32 cellular contexts compared by ENCODE assay signal in genomic region chr22:38428714-38429113, GRCh38. TPM values are rescaled to one million over a fixed set of nuclear protein-coding genes. Genes with fewer than 3 reads are reported as not detected.
"Had no signal": no experiment of that assay in that cellular context is flagged by ENCODE, and none has a peak within 500 bp of the region (broad histone marks: within the 10 kb centered on the region; RNA-seq: fewer than 3 reads in every experiment).

No MANE protein-coding gene starts in this region.

- H3K36me3 ChIP-seq: MG63 had no signal

- H3K4me3 ChIP-seq: MG63 had no signal

- DNase-seq: Karpas-422, Kasumi-1, MG63, MM.1S, MV-4-11, NCI-H1048, NCI-H1092, NCI-H1092 treated with DMSO at 0.1 percent for 48 hours, NCI-H1105, NCI-H1105 treated with DMSO at 0.1 percent for 48 hours, NCI-H1417, NCI-H1417 treated with DMSO at 0.1 percent for 48 hours, NCI-H1436, NCI-H1436 treated with DMSO at 0.1 percent for 48 hours, NCI-H1694, NCI-H187, NCI-H187 treated with DMSO at 0.1 percent for 48 hours, NCI-H1930, NCI-H2029, NCI-H2029 treated with DMSO at 0.1 percent for 48 hours, NCI-H2081, NCI-H2081 treated with DMSO at 0.1 percent for 48 hours, NCI-H2107, NCI-H2227 treated with DMSO at 0.1 percent for 48 hours, NCI-H226, NCI-H446, NCI-H446 treated with DMSO at 0.1 percent for 48 hours, NCI-H510A, NCI-H510A treated with DMSO at 0.1 percent for 48 hours had no signal

- H3K9me3 ChIP-seq: MG63 had no signal

- H3K27me3 ChIP-seq: MG63 had no signal

RNA-seq across cellular contexts. Expression of gene KCNJ4, which starts 26.3 kb away (rescaled TPM):
- total RNA-seq: LHCN-M2, MCF 10A, NCI-H460 had no signal
